Comparison of ENCODE assay signal across 8 cellular contexts in genomic region chr1:156693858-156694562, GRCh38. TPM values are rescaled to one million over a fixed set of nuclear protein-coding genes. Genes with fewer than 3 reads are reported as not detected.
DNase-seq lines count a peak whose midpoint lies in the region; ATAC-seq and TF ChIP-seq lines count a peak whose summit lies in the region.
"Had no signal": no experiment of that assay in that cellular context is flagged by ENCODE, and none has a peak within 500 bp of the region (broad histone marks: within the 10 kb centered on the region; RNA-seq: fewer than 3 reads in every experiment).

No MANE protein-coding gene starts in this region.

- peak in 2 of 4 experiments; percentile 4 to 41 for TF ChIP-seq CTCF in prostate gland (IDR thresholded peaks at IDR 0.05)

- ATAC-seq in central memory CD8-positive, alpha-beta T cell (replicated peaks; ENCODE audit: extremely low read depth, poor library complexity, severe bottlenecking), result no peak
- no peak for ATAC-seq in HG02981 (IDR thresholded peaks at IDR 0.05; ENCODE audit: unreplicated experiment)
- ATAC-seq: body of pancreas had no signal

- H3K27ac ChIP-seq in prostate gland, result peak overlapping the region; percentile 0 to 54

- no peak overlapping the region for H3K4me3 Mint-ChIP-seq in central memory CD8-positive, alpha-beta T cell

- H3K27me3 ChIP-seq in prostate gland (replicated peaks; ENCODE audit: insufficient read depth), result peaks cover 4% of the 10 kb centered on the region
- H3K27me3 ChIP-seq: body of pancreas had no signal

- H3K36me3 Mint-ChIP-seq in central memory CD8-positive, alpha-beta T cell (ENCODE audit: insufficient read depth), result no peaks in the 10 kb centered on the region

- 53% methylated on average over 8 of the region's 8 CpGs for WGBS in prostate gland

- H3K36me3 ChIP-seq in prostate gland, result no peaks in the 10 kb centered on the region

- intact Hi-C loops in prostate gland (cut with DNase I), result loop anchor here (10.0 kb wide), 1 partner anchor 171 kb away; the partner anchor contains the start of gene NTRK1

- H3K4me1 Mint-ChIP-seq in central memory CD8-positive, alpha-beta T cell, result peaks cover 26% of the 10 kb centered on the region

- no peak overlapping the region for H3K4me3 ChIP-seq in prostate gland
- H3K4me3 ChIP-seq: body of pancreas had no signal

- no peaks in the 10 kb centered on the region for H3K9me3 ChIP-seq in prostate gland
- H3K9me3 ChIP-seq: body of pancreas had no signal

- peaks cover 8% of the 10 kb centered on the region for H3K4me1 ChIP-seq in prostate gland (replicated peaks)

- peaks cover 87% of the 10 kb centered on the region for H3K27me3 Mint-ChIP-seq in central memory CD8-positive, alpha-beta T cell

- peak; percentile 67 for TF ChIP-seq POLR2A in prostate gland (IDR thresholded peaks at IDR 0.05)

- peak overlapping the region; percentile 42 for H3K27ac Mint-ChIP-seq in central memory CD8-positive, alpha-beta T cell (ENCODE audit: low read depth)

- no peaks in the 10 kb centered on the region for H3K9me3 Mint-ChIP-seq in central memory CD8-positive, alpha-beta T cell

- DNase-seq in NCI-H2107 (lab: John Stamatoyannopoulos, UW) (peak; percentile 49), prostate gland (ENCODE audit: low spot score) (no peak), COR-L47 (lab: John Stamatoyannopoulos, UW) (no peak), NCI-H345 (lab: John Stamatoyannopoulos, UW) (no peak)
- DNase-seq in central memory CD8-positive, alpha-beta T cell (ENCODE audit: low spot score in 2 of 2), result no peak
- DNase-seq: RPMI8226 had no signal

RNA-seq across cellular contexts. Expression of gene CRABP2, which starts 11.4 kb away (rescaled TPM):
- total RNA-seq in prostate gland, result 10 to 100 TPM; 27.3 to 30.8 TPM

RNA-seq across cellular contexts. Expression of gene NES, which starts 16.8 kb away (rescaled TPM):
- total RNA-seq in prostate gland, result 10 to 100 TPM; 11.2 to 33.4 TPM

RNA-seq across cellular contexts. Expression of gene METTL25B, which starts 34.3 kb away (rescaled TPM):
- total RNA-seq in prostate gland, result 10 to 100 TPM; 62.0 to 69.5 TPM

RNA-seq across cellular contexts. Expression of gene ISG20L2, which starts 34.6 kb away (rescaled TPM):
- total RNA-seq in prostate gland, result 10 to 100 TPM; 19.4 to 34.4 TPM

RNA-seq across cellular contexts. Expression of gene MRPL24, which starts 46.9 kb away (rescaled TPM):
- 10 to 100 TPM; 55.0 to 67.1 TPM for total RNA-seq in prostate gland
